ENCODE assay signal across 8 cellular contexts in the genomic region with DNA sequence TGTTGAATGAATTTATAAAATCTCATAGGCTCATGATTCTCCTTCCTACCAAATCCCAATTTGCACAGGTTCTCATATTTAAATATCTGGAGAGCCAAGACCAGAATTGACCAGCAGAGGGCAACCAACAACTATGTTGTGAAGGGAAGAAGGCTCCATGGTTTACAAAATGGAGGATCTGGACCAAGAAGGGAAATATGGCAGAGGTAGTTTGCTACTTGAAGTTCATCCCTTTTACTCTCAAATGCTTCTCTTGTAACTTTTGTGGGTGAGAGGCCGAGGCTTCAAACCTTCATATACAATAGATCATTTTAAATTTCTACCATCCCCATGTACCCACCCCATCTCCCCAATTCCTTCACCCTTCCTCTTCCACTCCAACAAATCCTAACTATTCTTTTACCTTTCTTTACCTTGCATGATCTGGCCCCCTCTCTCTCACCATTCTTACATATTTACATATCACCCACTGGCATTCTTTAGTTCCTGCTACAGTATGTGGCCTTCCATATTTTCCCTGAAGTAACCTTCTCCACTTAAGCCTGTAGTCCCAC. TPM values are rescaled to one million over a fixed set of nuclear protein-coding genes. Genes with fewer than 3 reads are reported as not detected.
A peak's percentile ranks its signal among the peaks of the same experiment; 100 is the strongest.
DNase-seq lines count a peak whose midpoint lies in the region; ATAC-seq and TF ChIP-seq lines count a peak whose summit lies in the region.

No MANE protein-coding gene starts in this region.

- H2BK120ac ChIP-seq in mesendoderm (ENCODE audit: low read depth, low read length): no peak overlapping the region

- H3K9me3 ChIP-seq in CD8-positive, alpha-beta T cell (ENCODE audit: low read length): no peaks in the 10 kb centered on the region

- peaks cover 10% of the 10 kb centered on the region for H3K36me3 Mint-ChIP-seq in CD8-positive, alpha-beta T cell

- H3K27ac ChIP-seq in CD8-positive, alpha-beta T cell (ENCODE audit: low read depth, low read length): no peak overlapping the region
- no peak overlapping the region for H3K27ac ChIP-seq in mesendoderm (ENCODE audit: low read depth, low read length)

- H3K27me3 Mint-ChIP-seq in CD8-positive, alpha-beta T cell (ENCODE audit: low read depth): no peaks in the 10 kb centered on the region

- peaks cover 8% of the 10 kb centered on the region for H3K79me2 ChIP-seq in mesendoderm (ENCODE audit: control insufficient read depth, insufficient read depth, low read length)

- H3K27me3 ChIP-seq in CD8-positive, alpha-beta T cell (ENCODE audit: insufficient read depth, low read length): no peaks in the 10 kb centered on the region
- no peaks in the 10 kb centered on the region for H3K27me3 ChIP-seq in mesendoderm (ENCODE audit: insufficient read depth, low read length, poor library complexity)

- H3K4ac ChIP-seq in mesendoderm (ENCODE audit: low read depth, low read length): no peak overlapping the region

- no peak overlapping the region for H3K4me3 ChIP-seq in CD8-positive, alpha-beta T cell (ENCODE audit: low read depth, low read length)
- no peak overlapping the region for H3K4me3 ChIP-seq in mesendoderm (ENCODE audit: low read length)

- H3K56ac ChIP-seq in mesendoderm (ENCODE audit: low read length): peak overlapping the region; percentile 53

- intact Hi-C loops in CD8-positive, alpha-beta T cell (cut with DNase I, micrococcal nuclease): loop anchor here (1.0 to 10.0 kb wide), 8 partner anchors 31 to 382 kb away; partner anchors contain the start of genes NABP2 (in 2 of the 2), ANKRD52 (in 1 of the 2), CNPY2 (in 1 of the 2) and COQ10A (in 1 of the 2)

- no peak overlapping the region for H4K8ac ChIP-seq in mesendoderm (ENCODE audit: low read depth, low read length)

- DNase-seq in CD8-positive, alpha-beta T cell: peak; percentile 47 to 77 (median 73)
- peak; percentile 53 for DNase-seq in HK-2 (ENCODE audit: unreplicated experiment)
- DNase-seq in NCI-H748 treated with DMSO at 0.1 percent for 48 hours (lab: John Stamatoyannopoulos, UW): peak; percentile 69
- DNase-seq in activated CD4-positive, alpha-beta T cell treated with anti-CD3 and anti-CD28 coated beads, Interleukin-2, amount 50 U/mL, for 1 hour: peak; percentile 69
- peak; percentile 94 for DNase-seq in dermis blood vessel endothelial cell
- peak; percentile 88 for DNase-seq in mesendoderm
- DNase-seq in stimulated activated CD8-positive, alpha-beta memory T cell treated with anti-CD3 and anti-CD28 coated beads, Interleukin-4, amount 100 ng/mL, for 24 hours (ENCODE audit: low read depth): peak; percentile 47
- no peak for DNase-seq in cortex of kidney (lab: John Stamatoyannopoulos, UW)

- POLR2A ChIA-PET in CD8-positive, alpha-beta T cell (lab: Charles Lee): interaction anchor here (0.7 to 2.1 kb wide), 2 partner anchors 18 to 65 kb away, joined by 3 to 9 read pairs; partner anchors contain the start of gene ESYT1

- no peak for ATAC-seq in CD8-positive, alpha-beta T cell

- no peaks in the 10 kb centered on the region for H3K79me1 ChIP-seq in mesendoderm (ENCODE audit: low read length)

- no peak overlapping the region for H3K4me3 Mint-ChIP-seq in CD8-positive, alpha-beta T cell

- H2BK15ac ChIP-seq in mesendoderm (replicated peaks; ENCODE audit: low read depth): no peak overlapping the region

- H3K18ac ChIP-seq in mesendoderm (ENCODE audit: low read length): no peak overlapping the region

- no peaks in the 10 kb centered on the region for H3K36me3 ChIP-seq in CD8-positive, alpha-beta T cell (ENCODE audit: insufficient read depth, low read length)
- H3K36me3 ChIP-seq in mesendoderm (ENCODE audit: control insufficient read depth, insufficient read depth, low read length): no peaks in the 10 kb centered on the region

- H4K5ac ChIP-seq in mesendoderm (ENCODE audit: low read length): peak overlapping the region; percentile 60

- no peak overlapping the region for H2AK5ac ChIP-seq in mesendoderm (ENCODE audit: low read length)

- no peak overlapping the region for H3K23ac ChIP-seq in mesendoderm (ENCODE audit: low read length)

- peak; percentile 78 for TF ChIP-seq CTCF in CD8-positive, alpha-beta T cell (IDR thresholded peaks at IDR 0.05)

- CTCF ChIA-PET in CD8-positive, alpha-beta T cell (lab: Charles Lee): interaction anchor here (0.6 to 4.7 kb wide), 20 partner anchors 9 to 298 kb away, joined by 3 to 23 read pairs (median 4); partner anchors contain the start of genes ANKRD52, PA2G4, RNF41 and ZC3H10

- peaks cover 8% of the 10 kb centered on the region for H3K4me1 ChIP-seq in CD8-positive, alpha-beta T cell (ENCODE audit: insufficient read depth, low read length)
- H3K4me1 ChIP-seq in mesendoderm (ENCODE audit: control insufficient read depth, low read depth, low read length): no peaks in the 10 kb centered on the region

- no CpG with 5 or more reads among the region's 1 CpG for WGBS in mesendoderm (ENCODE audit: extremely low coverage, insufficient coverage, low lambda C conversion rate)

- H3K27ac Mint-ChIP-seq in CD8-positive, alpha-beta T cell: peak overlapping the region; percentile 29

- no peaks in the 10 kb centered on the region for H3K9me3 Mint-ChIP-seq in CD8-positive, alpha-beta T cell

- peaks cover 20% of the 10 kb centered on the region for H3K4me1 Mint-ChIP-seq in CD8-positive, alpha-beta T cell (ENCODE audit: low read depth)

- H3K9ac ChIP-seq in mesendoderm (ENCODE audit: low read length): no peak overlapping the region

- no peak overlapping the region for H2BK5ac ChIP-seq in mesendoderm (ENCODE audit: low read length)

- no peak overlapping the region for H3K4me2 ChIP-seq in mesendoderm (ENCODE audit: low read length)

RNA-seq across cellular contexts. Expression of gene SMARCC2, which starts 3.8 kb away (rescaled TPM):
- 100 to 1,000 TPM; 109 to 113 TPM for total RNA-seq in CD8-positive, alpha-beta T cell
- 47.5 and 51.2 TPM in 2 replicates for total RNA-seq in dermis blood vessel endothelial cell
- polyA plus RNA-seq in mesendoderm (2013, experiment 1 of 2): 28.6 TPM
- polyA plus RNA-seq in mesendoderm (2013, experiment 2 of 2): 30.8 TPM

RNA-seq across cellular contexts. Expression of gene RNF41, which starts 28.6 kb away (rescaled TPM):
- total RNA-seq in CD8-positive, alpha-beta T cell: 10 to 100 TPM; 41.0 to 41.6 TPM
- 102 and 119 TPM in 2 replicates for total RNA-seq in dermis blood vessel endothelial cell
- 42.1 TPM for polyA plus RNA-seq in mesendoderm (2013, experiment 1 of 2)
- 45.8 TPM for polyA plus RNA-seq in mesendoderm (2013, experiment 2 of 2)

RNA-seq across cellular contexts. Expression of gene NABP2, which starts 31.0 kb away (rescaled TPM):
- total RNA-seq in CD8-positive, alpha-beta T cell: 1 to 10 TPM; 6.8 to 7.4 TPM
- 24.8 and 32.9 TPM in 2 replicates for total RNA-seq in dermis blood vessel endothelial cell
- polyA plus RNA-seq in mesendoderm (2013, experiment 1 of 2): 22.9 TPM
- polyA plus RNA-seq in mesendoderm (2013, experiment 2 of 2): 23.2 TPM

RNA-seq across cellular contexts. Expression of gene MYL6, which starts 34.9 kb away (rescaled TPM):
- 100 to 1,000 TPM; 580 to 582 TPM for total RNA-seq in CD8-positive, alpha-beta T cell
- total RNA-seq in dermis blood vessel endothelial cell: 1,647 and 2,863 TPM in 2 replicates
- polyA plus RNA-seq in mesendoderm (2013, experiment 1 of 2): 1,964 TPM
- 1,941 TPM for polyA plus RNA-seq in mesendoderm (2013, experiment 2 of 2)

RNA-seq across cellular contexts. Expression of gene SLC39A5, which starts 36.7 kb away (rescaled TPM):
- not detected for total RNA-seq in CD8-positive, alpha-beta T cell
- total RNA-seq in dermis blood vessel endothelial cell: not detected in 2 replicates
- polyA plus RNA-seq in mesendoderm (2013, experiment 1 of 2): 0.07 TPM
- polyA plus RNA-seq in mesendoderm (2013, experiment 2 of 2): 0.11 TPM
